ENCODE assay signal across 8 cellular contexts in genomic region chr14:93013368-93013719, GRCh38.
DNase-seq lines count a peak whose midpoint lies in the region; ATAC-seq and TF ChIP-seq lines count a peak whose summit lies in the region.

No MANE protein-coding gene starts in this region.

- H3K9me3 ChIP-seq in tibial nerve = no peaks in the 10 kb centered on the region

- peak in 1 of 2 donors; percentile 10 for TF ChIP-seq EP300 in tibial nerve (IDR thresholded peaks at IDR 0.05)

- no peaks in the 10 kb centered on the region for H3K27me3 ChIP-seq in tibial nerve

- no peaks in the 10 kb centered on the region for H3K9me3 Mint-ChIP-seq in activated T-cell treated with anti-CD3 and anti-CD28 coated beads, Interleukin-2, amount 50 U/mL, for 72 hours

- no peaks in the 10 kb centered on the region for H3K27me3 Mint-ChIP-seq in activated T-cell treated with anti-CD3 and anti-CD28 coated beads, Interleukin-2, amount 50 U/mL, for 72 hours (ENCODE audit: low read depth)

- TF ChIP-seq CTCF in RWPE1 (conservative IDR thresholded peaks at IDR 0.05; ENCODE audit: low read depth) = no peak
- no peak for TF ChIP-seq CTCF in tibial nerve (IDR thresholded peaks at IDR 0.05)

- no peak overlapping the region for H3K4me3 ChIP-seq in tibial nerve

- CTCF ChIA-PET in RWPE1 (lab: Yijun Ruan, JAX) = interaction anchor here (0.6 kb wide), 1 partner anchor 163 kb away, joined by 3 read pairs; no protein-coding TSS in a partner anchor

- DNase-seq in activated T-cell treated with anti-CD3 and anti-CD28 coated beads, Interleukin-2, amount 50 U/mL, for 72 hours = no peak
- no peak for DNase-seq in activated T-cell treated with anti-CD3 and anti-CD28 coated beads, Interleukin-2, amount 50 U/mL, for 48 hours
- no peak for DNase-seq in RWPE1 (ENCODE audit: low spot score)
- DNase-seq in fibroblast of peridontal ligament (ENCODE audit: extremely low read depth) = peak; percentile 46
- DNase-seq in tibial nerve (ENCODE audit: low spot score in 2 of 2) = no peak

- no peaks in the 10 kb centered on the region for H3K36me3 Mint-ChIP-seq in activated T-cell treated with anti-CD3 and anti-CD28 coated beads, Interleukin-2, amount 50 U/mL, for 72 hours (ENCODE audit: insufficient read depth in 2 of 2)

- ATAC-seq in activated T-cell treated with anti-CD3 and anti-CD28 coated beads, Interleukin-2, amount 50 U/mL, for 72 hours (replicated peaks in 1 of 2) = peak in 1 of 2 donors; percentile 45
- ATAC-seq in GM18868 (IDR thresholded peaks at IDR 0.05; ENCODE audit: unreplicated experiment) (no peak), GM21515 (IDR thresholded peaks at IDR 0.05; ENCODE audit: unreplicated experiment) (no peak), GM21526 (IDR thresholded peaks at IDR 0.05; ENCODE audit: low FRiP score, unreplicated experiment) (no peak)

- H3K27ac Mint-ChIP-seq in activated T-cell treated with anti-CD3 and anti-CD28 coated beads, Interleukin-2, amount 50 U/mL, for 72 hours = peak overlapping the region; percentile 60

- H3K4me3 Mint-ChIP-seq in activated T-cell treated with anti-CD3 and anti-CD28 coated beads, Interleukin-2, amount 50 U/mL, for 72 hours = no peak overlapping the region

- POLR2A ChIA-PET in RWPE1 (lab: Yijun Ruan, JAX; ENCODE audit: low non-redundant PET) = no interaction called here

- peaks cover 10% of the 10 kb centered on the region for H3K4me1 Mint-ChIP-seq in activated T-cell treated with anti-CD3 and anti-CD28 coated beads, Interleukin-2, amount 50 U/mL, for 72 hours (ENCODE audit: low read depth)

- 24% methylated on average over 3 of the region's 3 CpGs for WGBS in tibial nerve, 2 donors

- H3K4me1 ChIP-seq in tibial nerve = peaks cover 0 to 100% (median 90%) of the 10 kb centered on the region in 4 donors

- no peak for TF ChIP-seq POLR2A in tibial nerve (IDR thresholded peaks at IDR 0.05)

- H3K36me3 ChIP-seq in tibial nerve = peaks cover 0 to 11% (median 0%) of the 10 kb centered on the region in 3 donors

- peak overlapping the region; percentile 42 for H3K27ac ChIP-seq in RWPE1
- peak overlapping the region; percentile 55 to 92 (median 83) for H3K27ac ChIP-seq in tibial nerve
